7 cellular contexts compared by ENCODE assay signal in the genomic region with DNA sequence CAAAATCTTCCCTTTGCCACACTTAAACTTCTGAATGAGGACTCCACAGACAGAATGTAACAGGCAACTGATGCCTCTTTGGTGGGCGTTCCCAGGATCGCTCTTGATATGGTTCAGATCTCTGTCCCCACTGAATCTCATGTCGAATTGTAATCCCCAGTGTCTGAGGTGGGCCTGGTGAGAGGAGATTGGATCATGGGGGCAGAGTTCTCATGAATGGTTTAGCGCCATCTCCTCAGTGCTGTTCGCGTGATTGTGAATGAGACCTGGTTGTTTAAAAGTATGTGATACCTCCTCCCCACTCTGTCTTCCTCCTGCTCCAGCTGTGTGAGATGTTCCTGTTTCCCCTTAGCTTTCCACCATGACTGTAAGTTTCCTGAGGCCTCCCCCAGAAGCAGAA.
"Had no signal": no experiment of that assay in that cellular context is flagged by ENCODE, and none has a peak within 500 bp of the region (broad histone marks: within the 10 kb centered on the region; RNA-seq: fewer than 3 reads in every experiment).

No MANE protein-coding gene starts in this region.

- DNase-seq: GOT3, H7, HFFc6, IMR-90 had no signal

- FAIRE-seq: HTR-8/SVneo, K562 had no signal

- H3K4me3 ChIP-seq: HAP-1, K562 had no signal

- H3K9me3 Mint-ChIP-seq: HFFc6 had no signal

- H3K27ac Mint-ChIP-seq: HFFc6 had no signal

- H3K36me3 ChIP-seq: HAP-1 had no signal

- H3K4me3 Mint-ChIP-seq: HFFc6 had no signal
